Comparison of ENCODE assay signal across 10 cellular contexts in genomic region chr4:122731676-122732075, GRCh38. TPM values are rescaled to one million over a fixed set of nuclear protein-coding genes. Genes with fewer than 3 reads are reported as not detected.
DNase-seq lines count a peak whose midpoint lies in the region; ATAC-seq lines count a peak whose summit lies in the region.
"Had no signal": no experiment of that assay in that cellular context is flagged by ENCODE, and none has a peak within 500 bp of the region (broad histone marks: within the 10 kb centered on the region; RNA-seq: fewer than 3 reads in every experiment).

No MANE protein-coding gene starts in this region.

- H2AFZ ChIP-seq in neuronal stem cell (ENCODE audit: low read length) = peak overlapping the region; percentile 75

- no peak overlapping the region for H3K4me3 ChIP-seq in CD8-positive, alpha-beta memory T cell (ENCODE audit: low read length)
- H3K4me3 ChIP-seq in NT2/D1 (ENCODE audit: insufficient read length, low read depth) (no peak overlapping the region), endocrine pancreas (ENCODE audit: control insufficient read depth, insufficient read depth, low read length) (peak overlapping the region; percentile 57), neuronal stem cell (ENCODE audit: low read length in 2 of 2) (peak overlapping the region in 1 of 2 donors; percentile 38)
- H3K4me3 ChIP-seq: thyroid gland had no signal

- no peak overlapping the region for H4K91ac ChIP-seq in neuronal stem cell (ENCODE audit: low read depth, low read length, poor library complexity)

- H3K9me3 Mint-ChIP-seq in CD8-positive, alpha-beta memory T cell = no peaks in the 10 kb centered on the region
- H3K9me3 Mint-ChIP-seq: dendritic cell treated with granulocyte-macrophage colony-stimulating factor and Interleukin-4, amounts not matched to agents 40 ng/mL and 50 ng/mL, for 4 days had no signal

- H2BK15ac ChIP-seq in neuronal stem cell (ENCODE audit: low read length) = no peak overlapping the region

- no peak for DNase-seq in CD8-positive, alpha-beta memory T cell
- DNase-seq in NT2/D1 (ENCODE audit: low read depth, low spot score) (no peak), neuronal stem cell (ENCODE audit: low spot score) (no peak), NCI-H226 (no peak), AG08395 (ENCODE audit: low spot score) (no peak), NCI-H510A (lab: John Stamatoyannopoulos, UW) (no peak)

- H3K9ac ChIP-seq in NT2/D1 (ENCODE audit: insufficient read length, low read depth) (peak overlapping the region; percentile 26), endocrine pancreas (ENCODE audit: control insufficient read depth, insufficient read depth, low read length) (no peak overlapping the region), neuronal stem cell (ENCODE audit: low read depth, low read length, poor library complexity) (no peak overlapping the region)

- no peaks in the 10 kb centered on the region for H3K79me1 ChIP-seq in neuronal stem cell (ENCODE audit: low read depth, low read length)

- peak overlapping the region; percentile 93 to 100 (median 99) for H3K27ac Mint-ChIP-seq in CD8-positive, alpha-beta memory T cell

- no peaks in the 10 kb centered on the region for H3K27me3 Mint-ChIP-seq in CD8-positive, alpha-beta memory T cell
- H3K27me3 Mint-ChIP-seq: dendritic cell treated with granulocyte-macrophage colony-stimulating factor and Interleukin-4, amounts not matched to agents 40 ng/mL and 50 ng/mL, for 4 days had no signal

- peaks cover 0 to 4% (median 1%) of the 10 kb centered on the region in 3 donors for H3K36me3 Mint-ChIP-seq in CD8-positive, alpha-beta memory T cell

- H2BK5ac ChIP-seq in neuronal stem cell (ENCODE audit: low read length) = no peak overlapping the region

- no peaks in the 10 kb centered on the region for H3K9me3 ChIP-seq in CD8-positive, alpha-beta memory T cell (ENCODE audit: low read length)
- H3K9me3 ChIP-seq in NT2/D1 (ENCODE audit: insufficient read depth, low read length) (no peaks in the 10 kb centered on the region), endocrine pancreas (ENCODE audit: control insufficient read depth, low read length) (no peaks in the 10 kb centered on the region), neuronal stem cell (replicated peaks in 1 of 2; ENCODE audit: control insufficient read depth in 2 of 2, insufficient read depth in 1 of 2, low read depth in 1 of 2, low read length in 2 of 2) (peaks cover 0 to 2% of the 10 kb centered on the region in 2 donors)
- H3K9me3 ChIP-seq: thyroid gland had no signal

- H3K4me1 Mint-ChIP-seq in CD8-positive, alpha-beta memory T cell = peaks cover 18 to 35% (median 32%) of the 10 kb centered on the region in 3 donors

- H3K27me3 ChIP-seq in CD8-positive, alpha-beta memory T cell (ENCODE audit: insufficient read depth, low read length, poor library complexity, severe bottlenecking) = no peaks in the 10 kb centered on the region
- H3K27me3 ChIP-seq in NT2/D1 (ENCODE audit: insufficient read depth, insufficient read length) (no peaks in the 10 kb centered on the region), endocrine pancreas (ENCODE audit: control insufficient read depth, insufficient read depth, low read length) (no peaks in the 10 kb centered on the region), neuronal stem cell (ENCODE audit: control insufficient read depth in 3 of 3, insufficient read depth in 3 of 3, low read depth in 1 of 3, low read length in 3 of 3) (no peaks in the 10 kb centered on the region)
- H3K27me3 ChIP-seq: thyroid gland had no signal

- POLR2A ChIA-PET in CD8-positive, alpha-beta memory T cell (lab: Charles Lee) = interaction anchor here (1.0 kb wide), 1 partner anchor 275 kb away, joined by 4 read pairs; the partner anchor contains the start of gene IL2

- ATAC-seq in HG02759 (IDR thresholded peaks at IDR 0.05; ENCODE audit: unreplicated experiment) = no peak

- no peak overlapping the region for H2BK12ac ChIP-seq in neuronal stem cell (ENCODE audit: low read length)

- H3K4me2 ChIP-seq in neuronal stem cell (ENCODE audit: insufficient read depth, low read length, poor library complexity, severe bottlenecking) = no peak overlapping the region

- no peak overlapping the region for H2AK5ac ChIP-seq in neuronal stem cell (ENCODE audit: low read depth, low read length)

- peak overlapping the region in 3 of 7 donors; percentile 97 to 99 (median 98) for H3K4me3 Mint-ChIP-seq in CD8-positive, alpha-beta memory T cell

- H3K36me3 ChIP-seq in CD8-positive, alpha-beta memory T cell (ENCODE audit: insufficient read depth, low read length) = no peaks in the 10 kb centered on the region
- H3K36me3 ChIP-seq in NT2/D1 (ENCODE audit: insufficient read depth, insufficient read length, low read length) = no peaks in the 10 kb centered on the region
- no peaks in the 10 kb centered on the region for H3K36me3 ChIP-seq in endocrine pancreas (ENCODE audit: control insufficient read depth, insufficient read depth, low read length)
- no peaks in the 10 kb centered on the region for H3K36me3 ChIP-seq in neuronal stem cell (replicated peaks in 1 of 2; ENCODE audit: control insufficient read depth in 2 of 2, insufficient read depth in 2 of 2, low read length in 2 of 2)
- H3K36me3 ChIP-seq: thyroid gland had no signal

- H3K14ac ChIP-seq in neuronal stem cell (ENCODE audit: low read length) = no peak overlapping the region

- H3K4ac ChIP-seq in neuronal stem cell (ENCODE audit: low read length) = no peak overlapping the region

- no peak overlapping the region for H2BK120ac ChIP-seq in neuronal stem cell (ENCODE audit: low read depth, low read length)

- peak overlapping the region; percentile 43 for H3K27ac ChIP-seq in CD8-positive, alpha-beta memory T cell (ENCODE audit: low read depth, low read length)
- no peak overlapping the region for H3K27ac ChIP-seq in neuronal stem cell (replicated peaks; ENCODE audit: low read length)

- H4K8ac ChIP-seq in neuronal stem cell (ENCODE audit: low read depth, low read length) = no peak overlapping the region

- CTCF ChIA-PET in CD8-positive, alpha-beta memory T cell (lab: Charles Lee) = interaction anchor here (1.0 to 3.2 kb wide), 8 partner anchors 11 to 205 kb away, joined by 3 to 20 read pairs (median 6); partner anchors contain the start of gene NUDT6

- peaks cover 8% of the 10 kb centered on the region for H3K4me1 ChIP-seq in CD8-positive, alpha-beta memory T cell (ENCODE audit: insufficient read depth, low read length)
- H3K4me1 ChIP-seq in NT2/D1 (ENCODE audit: insufficient read depth, insufficient read length) = no peaks in the 10 kb centered on the region
- H3K4me1 ChIP-seq in endocrine pancreas (ENCODE audit: control insufficient read depth, insufficient read depth, low read length) = no peaks in the 10 kb centered on the region
- H3K4me1 ChIP-seq in neuronal stem cell (ENCODE audit: control insufficient read depth in 2 of 2, insufficient read depth in 1 of 2, low read depth in 1 of 2, low read length in 2 of 2) = peaks cover 0 to 7% of the 10 kb centered on the region in 2 donors

- H3K23ac ChIP-seq in neuronal stem cell (ENCODE audit: low read depth, low read length, poor library complexity) = no peak overlapping the region

- no CpG with 5 or more reads among the region's 2 CpGs for WGBS in neuronal stem cell (ENCODE audit: extremely low coverage in 2 of 2, insufficient read length in 2 of 2, insufficient replicate concordance in 1 of 2), 2 donors

- H3K18ac ChIP-seq in neuronal stem cell (ENCODE audit: low read length) = no peak overlapping the region

RNA-seq across cellular contexts. Expression of gene BBS12, which starts 0.8 kb away (rescaled TPM):
- 1 to 10 TPM; 1.7 to 2.1 TPM for total RNA-seq in CD8-positive, alpha-beta memory T cell
- polyA plus RNA-seq in CD8-positive, alpha-beta memory T cell = 1.8 TPM
- 3.9 TPM for polyA plus RNA-seq in neuronal stem cell (2013, experiment 1 of 2)
- 3.9 TPM for polyA plus RNA-seq in neuronal stem cell (2013, experiment 2 of 2)
